In genomic region chr1:112396668-112397025, GRCh38 we compare ENCODE assay signal across 8 cellular contexts. TPM values are rescaled to one million over a fixed set of nuclear protein-coding genes. Genes with fewer than 3 reads are reported as not detected.
A peak's percentile ranks its signal among the peaks of the same experiment; 100 is the strongest.
DNase-seq lines count a peak whose midpoint lies in the region; ATAC-seq and TF ChIP-seq lines count a peak whose summit lies in the region.

No MANE protein-coding gene starts in this region.

- ATAC-seq in GM19328 (IDR thresholded peaks at IDR 0.05; ENCODE audit: unreplicated experiment): no peak
- ATAC-seq in HG02885 (IDR thresholded peaks at IDR 0.05; ENCODE audit: poor library complexity, unreplicated experiment): no peak

- TF ChIP-seq CTCF in KMS-11 (conservative IDR thresholded peaks at IDR 0.05; ENCODE audit: low read depth, low read length) (no peak), mammary epithelial cell (conservative IDR thresholded peaks at IDR 0.05 in 1 of 2, IDR thresholded peaks at IDR 0.05 in 1 of 2; ENCODE audit: extremely low read depth in 1 of 2, insufficient read depth in 1 of 2, low read depth in 1 of 2, low read length in 2 of 2) (no peak)

- H3K4me1 Mint-ChIP-seq in CD4-positive, alpha-beta memory T cell: peaks cover 12 to 23% (median 16%) of the 10 kb centered on the region in 4 donors

- peak overlapping the region; percentile 8 for H3K27ac ChIP-seq in CD4-positive, alpha-beta memory T cell (ENCODE audit: low read depth, low read length)
- no peak overlapping the region for H3K27ac ChIP-seq in KMS-11
- H3K27ac ChIP-seq in mammary epithelial cell (ENCODE audit: insufficient read depth, low read depth, low read length): peak overlapping the region; percentile 91
- peak overlapping the region; percentile 96 for H3K27ac ChIP-seq in mesodermal cell (ENCODE audit: low read depth, low read length, severe bottlenecking)

- H3K4me3 Mint-ChIP-seq in CD4-positive, alpha-beta memory T cell: peak overlapping the region; percentile 92 to 96 (median 94)

- DNase-seq in CD4-positive, alpha-beta memory T cell: peak in 2 of 5 donors; percentile 2 to 12
- no peak for DNase-seq in mammary epithelial cell
- DNase-seq in putamen (ENCODE audit: low spot score): no peak
- no peak for DNase-seq in HT-29 (ENCODE audit: low spot score)

- intact Hi-C loops in CD4-positive, alpha-beta memory T cell (cut with micrococcal nuclease): loop anchor here (1.0 kb wide), 1 partner anchor 70 kb away; no protein-coding TSS in a partner anchor
- intact Hi-C loops in mammary epithelial cell (cut with micrococcal nuclease): no loop called here

- H3K9ac ChIP-seq in KMS-11 (no peak overlapping the region), mammary epithelial cell (ENCODE audit: insufficient read depth, low read length) (peak overlapping the region; percentile 82)

- peak overlapping the region; percentile 90 for H2AFZ ChIP-seq in KMS-11 (ENCODE audit: low read depth)
- peak overlapping the region; percentile 78 for H2AFZ ChIP-seq in mammary epithelial cell (ENCODE audit: low read depth, low read length)

- WGBS in mammary epithelial cell (ENCODE audit: low coverage, missing lambda C conversion rate): 0% methylated on average over 7 of the region's 9 CpGs
- WGBS in mesodermal cell (ENCODE audit: insufficient coverage in 2 of 2), 2 experiments: 0% methylated on average over 4 of the region's 9 CpGs; no CpG with 5 or more reads in 1 of the 2 experiments

- H4K20me1 ChIP-seq in KMS-11 (ENCODE audit: insufficient read depth) (no peaks in the 10 kb centered on the region), mammary epithelial cell (ENCODE audit: insufficient read depth, low read length) (no peaks in the 10 kb centered on the region)

- H3K27me3 ChIP-seq in CD4-positive, alpha-beta memory T cell (ENCODE audit: insufficient read depth, low read length): no peaks in the 10 kb centered on the region
- H3K27me3 ChIP-seq in KMS-11 (ENCODE audit: insufficient read depth, low read depth) (no peaks in the 10 kb centered on the region), mammary epithelial cell (ENCODE audit: insufficient read depth, low read length) (no peaks in the 10 kb centered on the region)

- POLR2A ChIA-PET in CD4-positive, alpha-beta memory T cell (lab: Charles Lee; ENCODE audit: partially characterized antibody): no interaction called here

- H3K4me2 ChIP-seq in KMS-11: peak overlapping the region; percentile 93
- peak overlapping the region; percentile 90 for H3K4me2 ChIP-seq in mammary epithelial cell (ENCODE audit: insufficient read depth, low read depth, low read length)

- no TSS peak for BruUV-seq in mammary epithelial cell (replicated peaks; lab: Mats Ljungman, UMichigan)

- in situ Hi-C loops in mammary epithelial cell (cut with MboI; ENCODE audit: low sequenced_read_pairs in 2 of 2): loop anchor here in 1 of 2 donors (10.0 kb wide), 3 partner anchors 68 to 308 kb away; partner anchors contain the start of genes CAPZA1, RHOC and ST7L

- H3K79me2 ChIP-seq in KMS-11 (ENCODE audit: insufficient read depth, low read depth) (no peaks in the 10 kb centered on the region), mammary epithelial cell (ENCODE audit: insufficient read depth, low read length) (peaks cover 57% of the 10 kb centered on the region)

- H3K27me3 Mint-ChIP-seq in CD4-positive, alpha-beta memory T cell: peaks cover 6 to 16% of the 10 kb centered on the region in 2 donors

- no peaks in the 10 kb centered on the region for H3K9me3 ChIP-seq in CD4-positive, alpha-beta memory T cell (ENCODE audit: control insufficient read depth in 1 of 2, low read length in 2 of 2)
- H3K9me3 ChIP-seq in mammary epithelial cell (replicated peaks; ENCODE audit: insufficient read depth, low read length) (no peaks in the 10 kb centered on the region), mesodermal cell (ENCODE audit: control insufficient read depth, low read length) (no peaks in the 10 kb centered on the region)

- CTCF ChIA-PET in CD4-positive, alpha-beta memory T cell (lab: Charles Lee; ENCODE audit: partially characterized antibody): interaction anchor here (0.8 to 1.3 kb wide), 3 partner anchors 27 to 311 kb away, joined by 3 to 4 read pairs (median 3); no protein-coding TSS in a partner anchor
- CTCF ChIA-PET in mammary epithelial cell (lab: Charles Lee; ENCODE audit: low non-redundant PET): no interaction called here

- no peaks in the 10 kb centered on the region for H3K9me3 Mint-ChIP-seq in CD4-positive, alpha-beta memory T cell

- peak overlapping the region in 5 of 7 donors; percentile 3 to 83 (median 62) for H3K27ac Mint-ChIP-seq in CD4-positive, alpha-beta memory T cell

- peak overlapping the region; percentile 74 to 89 for H3K4me3 ChIP-seq in CD4-positive, alpha-beta memory T cell (ENCODE audit: low read length in 2 of 2)
- no peak overlapping the region for H3K4me3 ChIP-seq in KMS-11 (IDR thresholded peaks at IDR 0.05; ENCODE audit: insufficient read depth, low read depth, low read length)
- H3K4me3 ChIP-seq in mammary epithelial cell (replicated peaks in 1 of 3; ENCODE audit: insufficient read depth in 1 of 3, low read depth in 2 of 3, low read length in 3 of 3): peak overlapping the region; percentile 76 to 87 (median 82)
- H3K4me3 ChIP-seq in mesodermal cell (ENCODE audit: extremely low read depth, insufficient read depth, low read length, poor library complexity, severe bottlenecking): peak overlapping the region; percentile 100

- dilution Hi-C loops in mammary epithelial cell (cut with HindIII; ENCODE audit: low sequenced_read_pairs): no loop called here

- H3K4me1 ChIP-seq in CD4-positive, alpha-beta memory T cell (ENCODE audit: insufficient read depth, low read length): peaks cover 15% of the 10 kb centered on the region
- H3K4me1 ChIP-seq in KMS-11 (ENCODE audit: low read depth, poor library complexity, severe bottlenecking) (peaks cover 5% of the 10 kb centered on the region), mammary epithelial cell (ENCODE audit: insufficient read depth, low read length) (peaks cover 28% of the 10 kb centered on the region), mesodermal cell (ENCODE audit: control insufficient read depth, insufficient read depth, low read length, poor library complexity, severe bottlenecking) (peaks cover 34% of the 10 kb centered on the region)

- H3K36me3 Mint-ChIP-seq in CD4-positive, alpha-beta memory T cell: peaks cover 0 to 5% of the 10 kb centered on the region in 2 donors

- no peaks in the 10 kb centered on the region for H3K36me3 ChIP-seq in CD4-positive, alpha-beta memory T cell (ENCODE audit: insufficient read depth, low read length)
- H3K36me3 ChIP-seq in KMS-11 (ENCODE audit: insufficient read depth) (no peaks in the 10 kb centered on the region), mammary epithelial cell (ENCODE audit: insufficient read depth, low read length) (no peaks in the 10 kb centered on the region), mesodermal cell (ENCODE audit: control insufficient read depth, insufficient read depth, low read length) (peaks cover 28% of the 10 kb centered on the region)

RNA-seq across cellular contexts. Expression of gene CTTNBP2NL, which starts 0.6 kb away (rescaled TPM):
- total RNA-seq in CD4-positive, alpha-beta memory T cell: under 1 TPM; 0.47 to 0.84 TPM
- under 1 TPM in 1 of 2 donors, not detected in 1; 0.24 TPM for polyA plus RNA-seq in CD4-positive, alpha-beta memory T cell
- total RNA-seq in mammary epithelial cell: 10 to 100 TPM; 19.3 to 45.5 TPM
- 9.0 TPM for polyA plus RNA-seq in mammary epithelial cell
- polyA minus RNA-seq in mammary epithelial cell: 10.5 TPM
- 24.7 TPM for polyA plus RNA-seq in mesodermal cell (2013, experiment 1 of 2)
- polyA plus RNA-seq in mesodermal cell (2013, experiment 2 of 2): 28.0 TPM
- 4.9 and 5.2 TPM in 2 replicates for total RNA-seq in HT-29 (2014; rRNA removed; shearing (Covaris generic))
